Comparison of ENCODE assay signal across 16 cellular contexts in the genomic region with DNA sequence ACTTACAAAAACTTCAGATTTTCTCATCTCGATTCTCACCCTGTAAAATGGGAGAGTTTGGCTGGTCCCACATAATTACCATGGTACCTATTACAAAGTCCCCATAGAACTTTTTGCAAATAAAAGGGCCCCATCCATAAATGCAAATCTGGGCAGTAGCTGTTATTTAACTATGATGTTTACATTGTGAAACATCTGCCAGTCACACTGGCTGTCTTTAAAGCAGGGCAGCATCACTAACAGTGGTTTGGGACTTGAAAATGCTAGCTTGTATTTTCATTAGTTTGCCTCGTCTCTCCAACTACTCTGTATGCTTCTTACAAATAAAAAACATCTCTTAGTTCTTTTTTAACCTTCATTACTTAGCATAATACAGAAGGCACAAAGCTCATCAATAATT.
"Had no signal": no experiment of that assay in that cellular context is flagged by ENCODE, and none has a peak within 500 bp of the region (broad histone marks: within the 10 kb centered on the region; RNA-seq: fewer than 3 reads in every experiment).

No MANE protein-coding gene starts in this region.

- H3K27me3 ChIP-seq: breast epithelium, MG63 had no signal

- H3K4me3 ChIP-seq: breast epithelium, coronary artery, MG63, PC-9 had no signal

- H3K4me2 ChIP-seq: PC-9 had no signal

- H3K4me1 ChIP-seq: breast epithelium had no signal

- H3K36me3 ChIP-seq: breast epithelium, MG63 had no signal

- DNase-seq: activated CD4-positive, alpha-beta T cell treated with anti-CD3 and anti-CD28 coated beads for 48 hours; activated CD4-positive, alpha-beta T cell treated with anti-CD3 and anti-CD28 coated beads, Interleukin-2, amount 50 U/mL, for 4 hours; activated CD4-positive, CD25-positive, alpha-beta regulatory T cell treated with anti-CD3 and anti-CD28 coated beads, Interleukin-2, amount 50 U/mL, for 72 hours; activated CD8-positive, alpha-beta memory T cell treated with anti-CD3 and anti-CD28 coated beads, Interleukin-2, amount 50 U/mL, for 48 hours; activated CD8-positive, alpha-beta T cell treated with anti-CD3 and anti-CD28 coated beads, Interleukin-2, amount 10 ng/mL, durations not matched to agents 7 days and 5 days; activated T-cell treated with anti-CD3 and anti-CD28 coated beads, Interleukin-2, amount 50 U/mL, for 1 hour; aorta; central memory CD4-positive, alpha-beta T cell; MG63; MV-4-11; NCI-H1105 treated with DMSO at 0.1 percent for 48 hours; NCI-H1436 treated with DMSO at 0.1 percent for 48 hours; PC-9; SHP77 treated with DMSO at 0.1 percent for 48 hours had no signal

- H3K27ac ChIP-seq: breast epithelium, coronary artery, PC-9 had no signal
